In genomic region chr16:30185683-30186421, GRCh38 we compare ENCODE assay signal across 8 cellular contexts. TPM values are rescaled to one million over a fixed set of nuclear protein-coding genes. Genes with fewer than 3 reads are reported as not detected.
DNase-seq lines count a peak whose midpoint lies in the region; ATAC-seq and TF ChIP-seq lines count a peak whose summit lies in the region.

No MANE protein-coding gene starts in this region.

- 78 to 84% methylated on average over 15 of the region's 15 CpGs for WGBS in heart right ventricle, 2 donors

- H3K4me3 Mint-ChIP-seq in progenitor cell of endocrine pancreas (ENCODE audit: low read depth) = no peak overlapping the region

- H3K36me3 Mint-ChIP-seq in progenitor cell of endocrine pancreas (ENCODE audit: insufficient read depth) = no peaks in the 10 kb centered on the region

- peak overlapping the region; percentile 96 for H3K4me3 ChIP-seq in Loucy (ENCODE audit: low read length, poor library complexity, severe bottlenecking)
- H3K4me3 ChIP-seq in heart right ventricle = peak overlapping the region in 4 of 10 donors; percentile 64 to 85 (median 70)

- H3K4me1 Mint-ChIP-seq in progenitor cell of endocrine pancreas (ENCODE audit: low read depth) = no peaks in the 10 kb centered on the region

- peak overlapping the region in 5 of 10 donors; percentile 39 to 96 (median 56) for H3K27ac ChIP-seq in heart right ventricle

- peaks cover 22% of the 10 kb centered on the region for H4K20me1 ChIP-seq in Loucy (ENCODE audit: insufficient read depth, low read length, poor library complexity, severe bottlenecking)

- no peak overlapping the region for H2AFZ ChIP-seq in Loucy (ENCODE audit: low read length)

- H3K27me3 ChIP-seq in Loucy (ENCODE audit: insufficient read depth, low read length, poor library complexity, severe bottlenecking) (no peaks in the 10 kb centered on the region), heart right ventricle (no peaks in the 10 kb centered on the region)

- H3K4me2 ChIP-seq in Loucy (ENCODE audit: low read depth, low read length, poor library complexity, severe bottlenecking) = peak overlapping the region; percentile 100

- H3F3A ChIP-seq in Loucy (ENCODE audit: low read depth) = peaks cover 7% of the 10 kb centered on the region; the same call in 1 of the 2 replicates

- no peaks in the 10 kb centered on the region for H3K9me3 Mint-ChIP-seq in progenitor cell of endocrine pancreas (ENCODE audit: low read depth)

- no peak overlapping the region for H3K27ac Mint-ChIP-seq in progenitor cell of endocrine pancreas

- TF ChIP-seq CTCF in GM13977 (IDR thresholded peaks at IDR 0.05; ENCODE audit: extremely low read depth, insufficient read depth, missing control alignments) (no peak), Loucy (conservative IDR thresholded peaks at IDR 0.05; ENCODE audit: low read length) (no peak), heart right ventricle (IDR thresholded peaks at IDR 0.05) (no peak), progenitor cell of endocrine pancreas (IDR thresholded peaks at IDR 0.05; ENCODE audit: unreplicated experiment) (no peak)

- peaks cover 53% of the 10 kb centered on the region for H3K79me2 ChIP-seq in Loucy (ENCODE audit: insufficient read depth, low read length)

- intact Hi-C loops in heart right ventricle (cut with DNase I) = no loop called here

- H3K9ac ChIP-seq in Loucy (ENCODE audit: low read depth, low read length, poor library complexity, severe bottlenecking) = peak overlapping the region; percentile 100

- H3K27me3 Mint-ChIP-seq in progenitor cell of endocrine pancreas = peaks cover 17% of the 10 kb centered on the region

- DNase-seq in GM13977 (ENCODE audit: low spot score) (peak; percentile 90), heart right ventricle (peak; percentile 29 to 51), NCI-H1436 treated with DMSO at 0.1 percent for 48 hours (lab: John Stamatoyannopoulos, UW) (no peak), progenitor cell of endocrine pancreas (ENCODE audit: low spot score, unreplicated experiment) (no peak)
- DNase-seq in activated CD8-positive, alpha-beta memory T cell treated with anti-CD3 and anti-CD28 coated beads, Interleukin-2, amount 50 U/mL, for 1 hour (ENCODE audit: extremely low read depth) = peak; percentile 70
- DNase-seq in stimulated activated CD4-positive, alpha-beta T cell treated with anti-CD3 and anti-CD28 coated beads, TNF-alpha, amount 100 ng/mL, for 48 hours (ENCODE audit: low read depth in 3 of 3) = peak; percentile 52 to 78 (median 62)

- H3K36me3 ChIP-seq in Loucy (ENCODE audit: insufficient read depth, low read length) = peaks cover 14% of the 10 kb centered on the region; the same call in 1 of the 2 replicates
- peaks cover 0 to 31% (median 0%) of the 10 kb centered on the region in 9 donors for H3K36me3 ChIP-seq in heart right ventricle

- ATAC-seq in heart right ventricle (peak; percentile 9 to 50 (median 26)), GM21423 (IDR thresholded peaks at IDR 0.05; ENCODE audit: unreplicated experiment) (no peak)

- no peaks in the 10 kb centered on the region for H3K9me3 ChIP-seq in Loucy (ENCODE audit: insufficient read depth, low read depth, low read length)
- H3K9me3 ChIP-seq in heart right ventricle = no peaks in the 10 kb centered on the region

- H3K4me1 ChIP-seq in Loucy (ENCODE audit: insufficient read depth, low read length, poor library complexity, severe bottlenecking) (peaks cover 33% of the 10 kb centered on the region), heart right ventricle (peaks cover 0 to 51% (median 10%) of the 10 kb centered on the region in 9 donors)

- in situ Hi-C loops in GM13977 (cut with MboI; ENCODE audit: low pct_unique_long_range_greater_than_20kb, low sequenced_read_pairs, unreplicated experiment) = no loop called here

- H3K9me2 ChIP-seq in Loucy (replicated peaks; ENCODE audit: low read depth, low read length) = no peaks in the 10 kb centered on the region

RNA-seq across cellular contexts. Expression of gene CORO1A, which starts 2.5 kb away (rescaled TPM):
- 10 to 100 TPM in 3 of 10 donors, 1 to 10 TPM in 7; 3.3 to 54.6 (median 5.5) TPM for total RNA-seq in heart right ventricle
- polyA plus RNA-seq in heart right ventricle = 10 to 100 TPM; 11.5 to 15.3 TPM
- 1.6 and 3.8 TPM in 2 replicates for total RNA-seq in progenitor cell of endocrine pancreas

RNA-seq across cellular contexts. Expression of gene BOLA2B, which starts 7.6 kb away (rescaled TPM):
- total RNA-seq in heart right ventricle (10 to 100 TPM; 38.2 to 74.4 (median 55.8) TPM), progenitor cell of endocrine pancreas (65.0 and 71.5 TPM in 2 replicates)
- polyA plus RNA-seq in heart right ventricle = 100 to 1,000 TPM; 193 to 226 TPM

RNA-seq across cellular contexts. Expression of gene SLX1A, which starts 7.8 kb away (rescaled TPM):
- total RNA-seq in heart right ventricle (10 to 100 TPM in 8 of 10 donors, 1 to 10 TPM in 2; 8.3 to 29.0 (median 17.7) TPM), progenitor cell of endocrine pancreas (28.7 and 37.5 TPM in 2 replicates)
- polyA plus RNA-seq in heart right ventricle = 10 to 100 TPM; 56.6 to 57.8 TPM

RNA-seq across cellular contexts. Expression of gene SULT1A3, which starts 13.2 kb away (rescaled TPM):
- total RNA-seq in heart right ventricle (10 to 100 TPM in 2 of 10 donors, 1 to 10 TPM in 7, under 1 TPM in 1; 0.59 to 14.5 (median 5.9) TPM), progenitor cell of endocrine pancreas (33.0 and 33.3 TPM in 2 replicates)
- 10 to 100 TPM in 1 of 2 donors, 1 to 10 TPM in 1; 9.8 to 35.0 TPM for polyA plus RNA-seq in heart right ventricle

Comparison
In these comparisons a context has a peak if more than half of its experiments do, and no peak if none do; other contexts are left out.
1. DNase-seq: peak in GM13977 (single experiment), activated CD8-positive, alpha-beta memory T cell treated with anti-CD3 and anti-CD28 coated beads, Interleukin-2, amount 50 U/mL, for 1 hour (single experiment), heart right ventricle (2 of 2) and stimulated activated CD4-positive, alpha-beta T cell treated with anti-CD3 and anti-CD28 coated beads, TNF-alpha, amount 100 ng/mL, for 48 hours (3 of 3); none in NCI-H1436 treated with DMSO at 0.1 percent for 48 hours (single experiment) and progenitor cell of endocrine pancreas (single experiment).